ENCODE assay signal across 8 cellular contexts in genomic region chr4:78864405-78865024, GRCh38.
DNase-seq lines count a peak whose midpoint lies in the region; ATAC-seq and TF ChIP-seq lines count a peak whose summit lies in the region.

No MANE protein-coding gene starts in this region.

- DNase-seq in GM10266 (ENCODE audit: extremely low spot score) (peak; percentile 17), NCI-H345 treated with DMSO at 0.1 percent for 48 hours (lab: John Stamatoyannopoulos, UW; ENCODE audit: unreplicated experiment) (peak; percentile 12), heart right ventricle (peak in 1 of 2 donors; percentile 54), retinal pigment epithelial cell (ENCODE audit: low read depth) (peak; percentile 39)
- no peak for DNase-seq in activated naive CD8-positive, alpha-beta T cell treated with anti-CD3 and anti-CD28 coated beads, Interleukin-2, amount 50 U/mL, for 24 hours

- no peaks in the 10 kb centered on the region for H3K9me3 ChIP-seq in heart right ventricle

- peak; percentile 65 for ATAC-seq in HG03342 (IDR thresholded peaks at IDR 0.05; ENCODE audit: unreplicated experiment)
- peak; percentile 36 for ATAC-seq in activated naive CD8-positive, alpha-beta T cell treated with anti-CD3 and anti-CD28 coated beads, Interleukin-2, amount 50 U/mL, for 24 hours
- peak in 6 of 8 donors; percentile 47 to 68 (median 61) for ATAC-seq in heart right ventricle
- no peak for ATAC-seq in GM19463 (IDR thresholded peaks at IDR 0.05; ENCODE audit: unreplicated experiment)

- H3K27me3 ChIP-seq in heart right ventricle, result no peaks in the 10 kb centered on the region

- H3K4me3 ChIP-seq in heart right ventricle (no peak overlapping the region), retinal pigment epithelial cell (ENCODE audit: low read length) (no peak overlapping the region)

- TF ChIP-seq CTCF in 22Rv1 (IDR thresholded peaks at IDR 0.05), result peak; percentile 82
- TF ChIP-seq CTCF in GM10266 (IDR thresholded peaks at IDR 0.05; ENCODE audit: control insufficient read depth, insufficient read depth, low read depth, missing control alignments), result peak; percentile 61
- TF ChIP-seq CTCF in heart right ventricle (IDR thresholded peaks at IDR 0.05), result peak; percentile 46 to 93 (median 85)
- peak; percentile 65 for TF ChIP-seq CTCF in retinal pigment epithelial cell (conservative IDR thresholded peaks at IDR 0.05; ENCODE audit: low read depth, low read length)

- no peak overlapping the region for H3K27ac ChIP-seq in 22Rv1
- H3K27ac ChIP-seq in heart right ventricle, result no peak overlapping the region

- H3K36me3 ChIP-seq in heart right ventricle, result peaks cover 0 to 81% (median 16%) of the 10 kb centered on the region in 9 donors

- H3K4me1 Mint-ChIP-seq in activated naive CD8-positive, alpha-beta T cell treated with anti-CD3 and anti-CD28 coated beads, Interleukin-2, amount 50 U/mL, for 24 hours, result peaks cover 7% of the 10 kb centered on the region

- no peak overlapping the region for H3K27ac Mint-ChIP-seq in activated naive CD8-positive, alpha-beta T cell treated with anti-CD3 and anti-CD28 coated beads, Interleukin-2, amount 50 U/mL, for 24 hours

- H3K4me1 ChIP-seq in heart right ventricle, result peaks cover 0 to 6% (median 0%) of the 10 kb centered on the region in 9 donors

- no peaks in the 10 kb centered on the region for H3K9me3 Mint-ChIP-seq in activated naive CD8-positive, alpha-beta T cell treated with anti-CD3 and anti-CD28 coated beads, Interleukin-2, amount 50 U/mL, for 24 hours

- no peaks in the 10 kb centered on the region for H3K27me3 Mint-ChIP-seq in activated naive CD8-positive, alpha-beta T cell treated with anti-CD3 and anti-CD28 coated beads, Interleukin-2, amount 50 U/mL, for 24 hours

- H3K36me3 Mint-ChIP-seq in activated naive CD8-positive, alpha-beta T cell treated with anti-CD3 and anti-CD28 coated beads, Interleukin-2, amount 50 U/mL, for 24 hours (ENCODE audit: low read depth), result peaks cover 6% of the 10 kb centered on the region

- intact Hi-C loops in heart right ventricle (cut with DNase I), result loop anchor here in 9 of 10 donors (2.0 to 10.0 kb wide), 10 partner anchors 87 to 910 kb away; partner anchors contain the start of gene BMP2K (in 6 of the 9)

- 33% methylated on average over 3 of the region's 3 CpGs for WGBS in heart right ventricle, 2 donors

- no peak overlapping the region for H3K4me3 Mint-ChIP-seq in activated naive CD8-positive, alpha-beta T cell treated with anti-CD3 and anti-CD28 coated beads, Interleukin-2, amount 50 U/mL, for 24 hours
